Comparison of ENCODE assay signal across 8 cellular contexts in the genomic region with DNA sequence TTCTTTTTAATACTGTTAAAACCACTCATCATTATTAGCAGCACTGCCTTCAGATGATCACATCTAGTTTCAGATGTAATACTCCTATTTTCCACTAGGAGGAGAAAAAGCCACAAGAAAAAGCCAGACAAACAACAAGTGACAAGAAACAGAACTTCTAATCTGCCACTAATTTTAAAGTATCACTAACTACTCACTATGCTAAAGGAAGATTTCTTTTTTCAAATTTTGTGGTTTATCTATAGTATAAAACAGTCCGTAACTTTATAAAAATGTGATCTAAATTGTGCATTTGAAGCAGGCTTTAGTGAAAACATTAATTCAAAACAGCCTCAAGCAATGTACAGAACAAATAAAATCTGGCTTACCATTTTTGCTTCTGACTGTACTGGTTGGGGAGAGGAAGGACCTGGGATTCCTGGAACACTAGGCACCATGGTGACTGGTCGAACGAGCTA. TPM values are rescaled to one million over a fixed set of nuclear protein-coding genes. Genes with fewer than 3 reads are reported as not detected.
A peak's percentile ranks its signal among the peaks of the same experiment; 100 is the strongest.
DNase-seq lines count a peak whose midpoint lies in the region; ATAC-seq, FAIRE-seq and TF ChIP-seq lines count a peak whose summit lies in the region.

No MANE protein-coding gene starts in this region.

- no peak overlapping the region for H3K27ac ChIP-seq in psoas muscle

- TF ChIP-seq CTCF in foreskin fibroblast (IDR thresholded peaks at IDR 0.05; ENCODE audit: low read depth, low read length) (peak; percentile 49), psoas muscle (IDR thresholded peaks at IDR 0.05) (peak; percentile 81)

- peak; percentile 84 for FAIRE-seq in GM19239 (lab: Jason Lieb, UNC)
- peak; percentile 97 for FAIRE-seq in TTC549 (lab: Jason Lieb, UNC)

- H3K4me3 Mint-ChIP-seq in activated T-cell treated with anti-CD3 and anti-CD28 coated beads, Interleukin-2, amount 50 U/mL, for 4 hours: no peak overlapping the region

- no peaks in the 10 kb centered on the region for H3K4me1 Mint-ChIP-seq in activated T-cell treated with anti-CD3 and anti-CD28 coated beads, Interleukin-2, amount 50 U/mL, for 4 hours (ENCODE audit: low read depth)

- peaks cover 32% of the 10 kb centered on the region for H3K36me3 Mint-ChIP-seq in activated T-cell treated with anti-CD3 and anti-CD28 coated beads, Interleukin-2, amount 50 U/mL, for 4 hours (ENCODE audit: insufficient read depth)

- 88 to 93% (median 92%) methylated on average over 3 of the region's 3 CpGs for WGBS in psoas muscle, 3 donors

- ATAC-seq in psoas muscle: peak in 2 of 4 donors; percentile 44 to 70
- ATAC-seq in sciatic nerve: no peak
- ATAC-seq in activated T-cell treated with anti-CD3 and anti-CD28 coated beads, Interleukin-2, amount 50 U/mL, for 4 hours: no peak

- intact Hi-C loops in psoas muscle (cut with DNase I): loop anchor here (5.0 to 10.0 kb wide), 2 partner anchors 66 to 174 kb away; no protein-coding TSS in a partner anchor
- intact Hi-C loops in sciatic nerve (cut with DNase I): no loop called here

- no peaks in the 10 kb centered on the region for H3K4me1 ChIP-seq in psoas muscle

- no peaks in the 10 kb centered on the region for H3K27me3 ChIP-seq in psoas muscle (ENCODE audit: insufficient read depth in 3 of 3, low read length in 2 of 3)

- H3K27me3 Mint-ChIP-seq in activated T-cell treated with anti-CD3 and anti-CD28 coated beads, Interleukin-2, amount 50 U/mL, for 4 hours (ENCODE audit: low read depth): no peaks in the 10 kb centered on the region

- H3K9me3 ChIP-seq in psoas muscle: no peaks in the 10 kb centered on the region

- H3K9me3 Mint-ChIP-seq in activated T-cell treated with anti-CD3 and anti-CD28 coated beads, Interleukin-2, amount 50 U/mL, for 4 hours: no peaks in the 10 kb centered on the region

- no peak overlapping the region for H3K4me3 ChIP-seq in foreskin fibroblast (ENCODE audit: low read depth in 1 of 2, low read length in 2 of 2)
- H3K4me3 ChIP-seq in psoas muscle: no peak overlapping the region

- H3K36me3 ChIP-seq in psoas muscle (ENCODE audit: insufficient read depth in 1 of 2, low read depth in 1 of 2): peaks cover 2 to 85% of the 10 kb centered on the region in 2 donors

- DNase-seq in COLO829 (ENCODE audit: low spot score): peak; percentile 36
- DNase-seq in GM19239 (ENCODE audit: insufficient read length, low spot score): peak; percentile 30
- DNase-seq in LoVo (ENCODE audit: low spot score): peak; percentile 29
- peak; percentile 23 to 65 for DNase-seq in foreskin fibroblast
- no peak for DNase-seq in psoas muscle
- no peak for DNase-seq in sciatic nerve (ENCODE audit: low spot score)
- no peak for DNase-seq in activated T-cell treated with anti-CD3 and anti-CD28 coated beads, Interleukin-2, amount 50 U/mL, for 4 hours

RNA-seq across cellular contexts. Expression of a gene that starts 56.8 kb away (rescaled TPM):
- total RNA-seq in psoas muscle (10 to 100 TPM; 18.7 to 22.3 (median 20.2) TPM), sciatic nerve (71.1 TPM)
- polyA plus RNA-seq in psoas muscle: 10 to 100 TPM in 1 of 3 donors, 1 to 10 TPM in 2; 6.9 to 12.4 (median 7.2) TPM
- total RNA-seq in activated T-cell treated with anti-CD3 and anti-CD28 coated beads, Interleukin-2, amount 50 U/mL, for 4 hours: 10 to 100 TPM; 34.1 to 41.4 (median 37.6) TPM

Comparison
In these comparisons a context has a peak if more than half of its experiments do, and no peak if none do; other contexts are left out.
1. DNase-seq: peak in COLO829 (single experiment), GM19239 (single experiment), LoVo (single experiment) and foreskin fibroblast (2 of 2); none in psoas muscle (0 of 2), sciatic nerve (single experiment) and activated T-cell treated with anti-CD3 and anti-CD28 coated beads, Interleukin-2, amount 50 U/mL, for 4 hours (single experiment).